In the genomic region with DNA sequence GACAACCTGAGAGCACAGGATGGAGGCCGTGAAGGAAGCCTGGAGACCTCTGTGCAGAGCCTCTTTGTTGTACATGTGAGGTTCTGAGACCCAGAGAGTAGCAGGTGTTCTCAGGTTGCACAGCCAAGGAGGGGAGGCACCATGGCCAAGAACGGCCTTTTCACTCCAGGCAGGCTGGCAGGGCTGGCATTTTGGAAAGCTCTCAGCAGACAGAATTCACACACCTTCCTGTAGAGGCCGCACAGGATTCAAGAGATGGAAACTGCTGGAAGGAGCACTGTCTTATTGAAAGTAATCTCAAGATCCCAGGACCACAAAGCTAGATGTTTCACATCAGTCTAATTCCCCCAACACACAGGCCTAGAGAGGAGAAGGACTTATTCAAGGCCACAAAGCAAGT, we compare ENCODE assay signal across 35 cellular contexts. TPM values are rescaled to one million over a fixed set of nuclear protein-coding genes. Genes with fewer than 3 reads are reported as not detected.
DNase-seq lines count a peak whose midpoint lies in the region; ATAC-seq, FAIRE-seq and TF ChIP-seq lines count a peak whose summit lies in the region.
"Had no signal": no experiment of that assay in that cellular context is flagged by ENCODE, and none has a peak within 500 bp of the region (broad histone marks: within the 10 kb centered on the region; RNA-seq: fewer than 3 reads in every experiment).

No MANE protein-coding gene starts in this region.

- 53% methylated on average over 3 of the region's 3 CpGs for WGBS in HepG2 (ENCODE audit: low lambda C conversion rate)
- WGBS in right lobe of liver (ENCODE audit: insufficient coverage, low coverage, low lambda C conversion rate, missing lambda C conversion rate): 80% methylated on average over 1 of the region's 3 CpGs

- no peaks in the 10 kb centered on the region for H3K4me1 Mint-ChIP-seq in activated T-cell treated with anti-CD3 and anti-CD28 coated beads, Interleukin-2, amount 50 U/mL, for 24 hours (ENCODE audit: low read depth)
- H3K4me1 Mint-ChIP-seq in stimulated activated memory B cell treated with anti-CD40 and anti-IgM and Interleukin-4, amounts not matched to agents 10 μg/mL and 1 μg/mL and 100 μg/mL, for 72 hours: no peaks in the 10 kb centered on the region
- H3K4me1 Mint-ChIP-seq: naive B cell, T-helper 17 cell had no signal

- H3K9ac ChIP-seq in HepG2 (ENCODE audit: insufficient read depth, low read depth, low read length) (no peak overlapping the region), PC-3 (ENCODE audit: low read length) (no peak overlapping the region)
- H3K9ac ChIP-seq: BLaER1, KMS-11, SK-N-SH had no signal

- BruUV-seq in HepG2 (replicated peaks; lab: Mats Ljungman, UMichigan) (no TSS peak), PC-3 (replicated peaks; lab: Mats Ljungman, UMichigan) (no TSS peak)

- no peaks in the 10 kb centered on the region for H4K20me1 ChIP-seq in HepG2 (ENCODE audit: insufficient read depth, low read length)
- no peaks in the 10 kb centered on the region for H4K20me1 ChIP-seq in PC-3 (ENCODE audit: low read length)
- H4K20me1 ChIP-seq: BLaER1 had no signal

- POLR2A ChIA-PET in HepG2 (lab: Yijun Ruan, JAX): interaction anchor here (2.4 to 2.7 kb wide), 2 partner anchors 10 to 12 kb away, joined by 6 to 17 read pairs; no protein-coding TSS in a partner anchor
- POLR2A ChIA-PET in PC-3 (lab: Charles Lee; ENCODE audit: unreplicated experiment): interaction anchor here (0.6 kb wide), 1 partner anchor 54 kb away, joined by 4 read pairs; no protein-coding TSS in a partner anchor

- TF ChIP-seq POLR2A in HepG2 (IDR thresholded peaks at IDR 0.05; ENCODE audit: insufficient read depth in 1 of 2, low read depth in 2 of 2, low read length in 2 of 2): no peak
- no peak for TF ChIP-seq POLR2A in right lobe of liver (IDR thresholded peaks at IDR 0.05)

- H3K36me3 ChIP-seq in HepG2 (replicated peaks in 1 of 2; ENCODE audit: control insufficient read depth in 1 of 2, insufficient read depth in 2 of 2, low read length in 2 of 2) (no peaks in the 10 kb centered on the region), right lobe of liver (no peaks in the 10 kb centered on the region), PC-3 (ENCODE audit: low read depth, low read length) (no peaks in the 10 kb centered on the region)
- H3K36me3 ChIP-seq: BLaER1, colonic mucosa, neutrophil, tibial artery, vagina had no signal

- no peaks in the 10 kb centered on the region for H3F3A ChIP-seq in PC-3 (ENCODE audit: low read length, unreplicated experiment)

- no peak overlapping the region for H3K4me3 Mint-ChIP-seq in activated T-cell treated with anti-CD3 and anti-CD28 coated beads, Interleukin-2, amount 50 U/mL, for 24 hours
- H3K4me3 Mint-ChIP-seq in stimulated activated memory B cell treated with anti-CD40 and anti-IgM and Interleukin-4, amounts not matched to agents 10 μg/mL and 1 μg/mL and 100 μg/mL, for 72 hours: no peak overlapping the region
- H3K4me3 Mint-ChIP-seq: activated CD4-positive, alpha-beta memory T cell treated with anti-CD3 and anti-CD28 coated beads for 36 hours; activated naive CD8-positive, alpha-beta T cell; effector memory CD8-positive, alpha-beta T cell; H9; naive B cell; T-helper 17 cell had no signal

- no peak overlapping the region for H3K4me3 ChIP-seq in HepG2 (replicated peaks in 1 of 3; ENCODE audit: insufficient read depth in 1 of 3, low read depth in 2 of 3, low read length in 3 of 3)
- H3K4me3 ChIP-seq in right lobe of liver: no peak overlapping the region
- H3K4me3 ChIP-seq in PC-3 (ENCODE audit: low read length): no peak overlapping the region
- no peak overlapping the region for H3K4me3 ChIP-seq in epithelial cell of proximal tubule (ENCODE audit: low read depth, low read length)
- H3K4me3 ChIP-seq: BLaER1, colonic mucosa, tibial artery, vagina had no signal

- no peaks in the 10 kb centered on the region for H3K9me3 ChIP-seq in HepG2 (ENCODE audit: low read length)
- H3K9me3 ChIP-seq in right lobe of liver: no peaks in the 10 kb centered on the region
- H3K9me3 ChIP-seq in PC-3 (ENCODE audit: low read length): no peaks in the 10 kb centered on the region
- H3K9me3 ChIP-seq: BLaER1, colonic mucosa, neutrophil, SK-N-SH, tibial artery, vagina had no signal

- no peaks in the 10 kb centered on the region for H3K36me3 Mint-ChIP-seq in activated T-cell treated with anti-CD3 and anti-CD28 coated beads, Interleukin-2, amount 50 U/mL, for 24 hours (ENCODE audit: low read depth)
- H3K36me3 Mint-ChIP-seq in stimulated activated memory B cell treated with anti-CD40 and anti-IgM and Interleukin-4, amounts not matched to agents 10 μg/mL and 1 μg/mL and 100 μg/mL, for 72 hours: no peaks in the 10 kb centered on the region
- H3K36me3 Mint-ChIP-seq: activated CD4-positive, alpha-beta memory T cell treated with anti-CD3 and anti-CD28 coated beads for 36 hours; activated naive CD8-positive, alpha-beta T cell; naive B cell had no signal

- H3K27me3 ChIP-seq in HepG2 (ENCODE audit: control insufficient read depth in 1 of 2, insufficient read depth in 2 of 2, low read length in 2 of 2) (no peaks in the 10 kb centered on the region), right lobe of liver (no peaks in the 10 kb centered on the region), PC-3 (ENCODE audit: low read length) (no peaks in the 10 kb centered on the region)
- H3K27me3 ChIP-seq: BLaER1, colonic mucosa, tibial artery, vagina had no signal

- TF ChIP-seq RAD21 in HepG2 (CRISPR knock-in tag; IDR thresholded peaks at IDR 0.05): no peak

- H3K79me2 ChIP-seq in HepG2 (ENCODE audit: insufficient read depth, low read length) (no peaks in the 10 kb centered on the region), PC-3 (ENCODE audit: low read length) (no peaks in the 10 kb centered on the region)

- CTCF ChIA-PET in HepG2 (lab: Yijun Ruan, JAX; ENCODE audit: low intra/inter-chr PET ratio, low total read pairs) (no interaction called here), PC-3 (lab: Charles Lee) (interaction anchor here (0.5 to 1.1 kb wide), 3 partner anchors 53 to 255 kb away, joined by 3 to 7 read pairs (median 4); no protein-coding TSS in a partner anchor)

- H3K4me2 ChIP-seq in HepG2 (ENCODE audit: low read depth, low read length): no peak overlapping the region
- H3K4me2 ChIP-seq in PC-3 (ENCODE audit: low read length): no peak overlapping the region
- H3K4me2 ChIP-seq: BLaER1, KMS-11, SK-N-SH had no signal

- no peak for FAIRE-seq in HepG2 (lab: Jason Lieb, UNC)
- FAIRE-seq: G401.6, islet of Langerhans, TTC549 had no signal

- no peak for ATAC-seq in HepG2
- ATAC-seq in right lobe of liver: no peak
- ATAC-seq in PC-3: peak; percentile 80
- ATAC-seq in stimulated activated memory B cell treated with anti-CD40 and anti-IgM and Interleukin-4, amounts not matched to agents 10 μg/mL and 1 μg/mL and 100 μg/mL, for 72 hours: no peak
- ATAC-seq: effector memory CD8-positive, alpha-beta T cell; left ventricle myocardium superior; right cardiac atrium; T-helper 17 cell had no signal

- 0 out of 2 replicates have a peak, but pooled peaks have one; percentile 8 for TF ChIP-seq CTCF in HepG2 (CRISPR knock-in tag; IDR thresholded peaks at IDR 0.05)
- TF ChIP-seq CTCF in right lobe of liver (IDR thresholded peaks at IDR 0.05): no peak
- TF ChIP-seq CTCF in PC-3 (conservative IDR thresholded peaks at IDR 0.05; ENCODE audit: low read depth, low read length): peak; percentile 46
- peak; percentile 25 for TF ChIP-seq CTCF in epithelial cell of proximal tubule (conservative IDR thresholded peaks at IDR 0.05; ENCODE audit: low read depth, low read length)

- no peak overlapping the region for H3K27ac Mint-ChIP-seq in activated T-cell treated with anti-CD3 and anti-CD28 coated beads, Interleukin-2, amount 50 U/mL, for 24 hours
- no peak overlapping the region for H3K27ac Mint-ChIP-seq in stimulated activated memory B cell treated with anti-CD40 and anti-IgM and Interleukin-4, amounts not matched to agents 10 μg/mL and 1 μg/mL and 100 μg/mL, for 72 hours
- H3K27ac Mint-ChIP-seq: activated CD4-positive, alpha-beta memory T cell treated with anti-CD3 and anti-CD28 coated beads for 36 hours; activated naive CD8-positive, alpha-beta T cell; activated T-helper 2 cell treated with anti-CD3 and anti-CD28 coated beads, Interferon-gamma antibody, Interleukin-2, Interleukin-4, amounts not matched to agents 10 μg/mL and 5 μg/mL and 100 μg/mL, durations not matched to agents 14 hours and 24 hours and 36 hours; effector memory CD8-positive, alpha-beta T cell; H9; naive B cell; T-helper 17 cell had no signal

- H3K9me3 Mint-ChIP-seq in activated T-cell treated with anti-CD3 and anti-CD28 coated beads, Interleukin-2, amount 50 U/mL, for 24 hours: no peaks in the 10 kb centered on the region
- H3K9me3 Mint-ChIP-seq in stimulated activated memory B cell treated with anti-CD40 and anti-IgM and Interleukin-4, amounts not matched to agents 10 μg/mL and 1 μg/mL and 100 μg/mL, for 72 hours: no peaks in the 10 kb centered on the region
- H3K9me3 Mint-ChIP-seq: activated CD4-positive, alpha-beta memory T cell treated with anti-CD3 and anti-CD28 coated beads for 36 hours; activated T-helper 2 cell treated with anti-CD3 and anti-CD28 coated beads, Interferon-gamma antibody, Interleukin-2, Interleukin-4, amounts not matched to agents 10 μg/mL and 5 μg/mL and 100 μg/mL, durations not matched to agents 14 hours and 24 hours and 36 hours; effector memory CD8-positive, alpha-beta T cell had no signal

- intact Hi-C loops in HepG2 (cut with micrococcal nuclease; ENCODE audit: unreplicated experiment) (no loop called here), right lobe of liver (cut with DNase I) (no loop called here), PC-3 (cut with micrococcal nuclease) (loop anchor here (2.0 kb wide), 1 partner anchor 151 kb away; no protein-coding TSS in a partner anchor)

- in situ Hi-C loops in HepG2 (cut with HindIII; ENCODE audit: extremely low pct_ligation_motif_present, low pct_unique_long_range_greater_than_20kb): no loop called here

- no peak overlapping the region for H3K27ac ChIP-seq in HepG2 (ENCODE audit: extremely low read length, insufficient read depth, low read length)
- no peak overlapping the region for H3K27ac ChIP-seq in right lobe of liver
- H3K27ac ChIP-seq in PC-3 (ENCODE audit: low read length): no peak overlapping the region
- H3K27ac ChIP-seq: BLaER1, colonic mucosa, KMS-11, neutrophil, tibial artery, vagina had no signal

- H3K4me1 ChIP-seq in HepG2 (ENCODE audit: insufficient read depth, low read length) (peaks cover 23% of the 10 kb centered on the region), right lobe of liver (no peaks in the 10 kb centered on the region), PC-3 (ENCODE audit: insufficient read depth, low read length) (no peaks in the 10 kb centered on the region)
- H3K4me1 ChIP-seq: BLaER1, colonic mucosa, tibial artery, vagina had no signal

- no peaks in the 10 kb centered on the region for H3K9me2 ChIP-seq in PC-3 (replicated peaks; ENCODE audit: low read length)
- H3K9me2 ChIP-seq: SK-N-SH had no signal

- TF ChIP-seq EP300 in HepG2 (IDR thresholded peaks at IDR 0.05; ENCODE audit: low read depth in 2 of 2, low read length in 2 of 2) (no peak), HepG2 (CRISPR knock-in tag; IDR thresholded peaks at IDR 0.05; ENCODE audit: borderline replicate concordance) (no peak)

- DNase-seq in HepG2 (ENCODE audit: low spot score) (no peak), right lobe of liver (no peak), PC-3 (peak; percentile 29), epithelial cell of proximal tubule (ENCODE audit: low read depth) (no peak), SKM-1 (lab: John Stamatoyannopoulos, UW; ENCODE audit: unreplicated experiment) (no peak)
- DNase-seq in activated T-cell treated with anti-CD3 and anti-CD28 coated beads, Interleukin-2, amount 50 U/mL, for 24 hours: no peak
- no peak for DNase-seq in NK-92 treated with Interleukin-12 subunit alpha and Interleukin-12 subunit beta, amount 100 ng/mL, for 24 hours (lab: John Stamatoyannopoulos, UW)
- DNase-seq: ACHN; activated CD4-positive, alpha-beta memory T cell treated with anti-CD3 and anti-CD28 coated beads for 36 hours; activated CD4-positive, CD25-positive, alpha-beta regulatory T cell treated with anti-CD3 and anti-CD28 coated beads, Interleukin-2, amount 50 U/mL, for 72 hours; colonic mucosa; DMS53; effector memory CD8-positive, alpha-beta T cell; H9; left ventricle myocardium superior; MV-4-11; naive B cell; NCI-H1436 treated with DMSO at 0.1 percent for 48 hours; NCI-H2107; NCI-H446 treated with DMSO at 0.1 percent for 48 hours; NCI-H82; right cardiac atrium; SK-N-SH; T-helper 17 cell; tibial artery had no signal

- H3K27me3 Mint-ChIP-seq in activated T-cell treated with anti-CD3 and anti-CD28 coated beads, Interleukin-2, amount 50 U/mL, for 24 hours: peaks cover 24% of the 10 kb centered on the region
- H3K27me3 Mint-ChIP-seq in stimulated activated memory B cell treated with anti-CD40 and anti-IgM and Interleukin-4, amounts not matched to agents 10 μg/mL and 1 μg/mL and 100 μg/mL, for 72 hours: peaks cover 37% of the 10 kb centered on the region

- H2AFZ ChIP-seq in HepG2 (ENCODE audit: low read length): no peak overlapping the region
- 0 out of 2 replicates have a peak overlapping the region, but pooled peaks have one; percentile 48 for H2AFZ ChIP-seq in PC-3 (ENCODE audit: low read length)

RNA-seq across cellular contexts. Expression of gene XPA, which starts 52.8 kb away (rescaled TPM):
- 12.5 and 15.2 TPM in 2 replicates for total RNA-seq in HepG2 (2016; rRNA removed; fragmentation: Illumina TruSeq; extraction: Trizol)
- total RNA-seq in HepG2 (2016; cell fraction: cytosol; rRNA removed; fragmentation: Illumina TruSeq; extraction: Trizol; ENCODE audit: low read depth): 6.3 TPM in 2 replicates
- total RNA-seq in HepG2 (2016; cell fraction: insoluble cytoplasmic fraction; rRNA removed; fragmentation: Illumina TruSeq; extraction: Trizol): 12.1 and 13.9 TPM in 2 replicates
- 6.6 and 7.3 TPM in 2 replicates for total RNA-seq in HepG2 (2016; cell fraction: membrane; rRNA removed; fragmentation: Illumina TruSeq; extraction: Trizol)
- total RNA-seq in HepG2 (2016; cell fraction: nucleus; rRNA removed; fragmentation: Illumina TruSeq; extraction: Trizol): 14.5 and 16.6 TPM in 2 replicates
- 2.3 and 2.5 TPM in 2 replicates for polyA plus RNA-seq in HepG2 (2011; rRNA removed)
- 1.2 and 1.4 TPM in 2 replicates for polyA plus RNA-seq in HepG2 (2011; cell fraction: cytosol; rRNA removed)
- 1.9 and 3.0 TPM in 2 replicates for polyA plus RNA-seq in HepG2 (2011; cell fraction: nucleus; rRNA removed)
- polyA plus RNA-seq in HepG2 (2012): 8.1 and 11.3 TPM in 2 replicates
- 5.1 and 5.4 TPM in 2 replicates for polyA plus RNA-seq in HepG2 (2016; cell fraction: cytosol; fragmentation: Illumina TruSeq; extraction: Trizol; ENCODE audit: low read depth)
- 14.8 and 17.1 TPM in 2 replicates for polyA plus RNA-seq in HepG2 (2016; cell fraction: insoluble cytoplasmic fraction; fragmentation: Illumina TruSeq; extraction: Trizol; ENCODE audit: low read depth)
- 5.3 and 5.8 TPM in 2 replicates for polyA plus RNA-seq in HepG2 (2016; cell fraction: membrane; fragmentation: Illumina TruSeq; extraction: Trizol; ENCODE audit: low read depth)
- polyA plus RNA-seq in HepG2 (2016; cell fraction: nucleus; fragmentation: Illumina TruSeq; extraction: Trizol; ENCODE audit: insufficient read depth, low read depth): 16.5 and 19.7 TPM in 2 replicates
- 0.77 and 1.4 TPM in 2 replicates for polyA minus RNA-seq in HepG2 (2011; rRNA and poly(A)+ RNA removed; ENCODE audit: low replicate concordance)
- polyA minus RNA-seq in HepG2 (2011; cell fraction: cytosol; rRNA and poly(A)+ RNA removed): 1.3 and 3.5 TPM in 2 replicates
- 16.7 and 17.8 TPM in 2 replicates for polyA minus RNA-seq in HepG2 (2011; cell fraction: nucleus; rRNA and poly(A)+ RNA removed)
- total RNA-seq in right lobe of liver: 1 to 10 TPM; 4.4 to 9.0 (median 6.7) TPM
- 7.4 and 9.4 TPM in 2 replicates for total RNA-seq in PC-3 (2014; rRNA removed)
- total RNA-seq in epithelial cell of proximal tubule: 4.7 and 7.6 TPM in 2 replicates

Comparison
In these comparisons a context has a peak if more than half of its experiments do, and no peak if none do; other contexts are left out.
1. CTCF ChIP-seq: peak in HepG2 (single experiment), PC-3 (single experiment) and epithelial cell of proximal tubule (single experiment); none in right lobe of liver (0 of 4).